1 cellular context compared by ENCODE assay signal in the genomic region with DNA sequence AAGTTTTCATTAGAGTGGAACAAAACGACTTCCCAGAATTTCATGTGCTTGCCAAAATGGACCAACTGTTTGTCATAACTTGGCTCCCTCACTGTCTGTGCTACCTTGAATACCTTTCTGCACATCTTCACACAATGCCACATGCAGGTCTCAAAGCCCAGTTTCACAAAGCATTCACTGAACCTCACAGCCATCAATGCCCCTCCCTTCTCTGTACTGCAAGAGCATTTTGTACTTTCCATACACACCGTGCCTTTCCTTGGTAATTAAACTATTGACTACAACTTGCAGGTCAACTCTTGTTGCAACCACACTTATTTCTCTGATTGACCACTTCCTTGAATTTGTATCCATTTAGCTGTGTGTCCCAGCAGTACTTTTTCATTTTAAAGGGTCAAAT.
TF ChIP-seq lines count a peak whose summit lies in the region.

No MANE protein-coding gene starts in this region.

TF ChIP-seq in GM12878, 131 proteins besides CTCF, POLR2A, EP300 and RAD21 (continued from another document):
- TF ChIP-seq, protein P1, sequence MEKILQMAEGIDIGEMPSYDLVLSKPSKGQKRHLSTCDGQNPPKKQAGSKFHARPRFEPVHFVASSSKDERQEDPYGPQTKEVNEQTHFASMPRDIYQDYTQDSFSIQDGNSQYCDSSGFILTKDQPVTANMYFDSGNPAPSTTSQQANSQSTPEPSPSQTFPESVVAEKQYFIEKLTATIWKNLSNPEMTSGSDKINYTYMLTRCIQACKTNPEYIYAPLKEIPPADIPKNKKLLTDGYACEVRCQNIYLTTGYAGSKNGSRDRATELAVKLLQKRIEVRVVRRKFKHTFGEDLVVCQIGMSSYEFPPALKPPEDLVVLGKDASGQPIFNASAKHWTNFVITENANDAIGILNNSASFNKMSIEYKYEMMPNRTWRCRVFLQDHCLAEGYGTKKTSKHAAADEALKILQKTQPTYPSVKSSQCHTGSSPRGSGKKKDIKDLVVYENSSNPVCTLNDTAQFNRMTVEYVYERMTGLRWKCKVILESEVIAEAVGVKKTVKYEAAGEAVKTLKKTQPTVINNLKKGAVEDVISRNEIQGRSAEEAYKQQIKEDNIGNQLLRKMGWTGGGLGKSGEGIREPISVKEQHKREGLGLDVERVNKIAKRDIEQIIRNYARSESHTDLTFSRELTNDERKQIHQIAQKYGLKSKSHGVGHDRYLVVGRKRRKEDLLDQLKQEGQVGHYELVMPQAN (conservative IDR thresholded peaks at IDR 0.05): no peak
- TF ChIP-seq NR2C1 (IDR thresholded peaks at IDR 0.05) (no peak), KAT2A (conservative IDR thresholded peaks at IDR 0.05; ENCODE audit: control insufficient read depth, low read depth, low read length) (no peak)
